Comparison of ENCODE assay signal across 1 cellular context in the genomic region with DNA sequence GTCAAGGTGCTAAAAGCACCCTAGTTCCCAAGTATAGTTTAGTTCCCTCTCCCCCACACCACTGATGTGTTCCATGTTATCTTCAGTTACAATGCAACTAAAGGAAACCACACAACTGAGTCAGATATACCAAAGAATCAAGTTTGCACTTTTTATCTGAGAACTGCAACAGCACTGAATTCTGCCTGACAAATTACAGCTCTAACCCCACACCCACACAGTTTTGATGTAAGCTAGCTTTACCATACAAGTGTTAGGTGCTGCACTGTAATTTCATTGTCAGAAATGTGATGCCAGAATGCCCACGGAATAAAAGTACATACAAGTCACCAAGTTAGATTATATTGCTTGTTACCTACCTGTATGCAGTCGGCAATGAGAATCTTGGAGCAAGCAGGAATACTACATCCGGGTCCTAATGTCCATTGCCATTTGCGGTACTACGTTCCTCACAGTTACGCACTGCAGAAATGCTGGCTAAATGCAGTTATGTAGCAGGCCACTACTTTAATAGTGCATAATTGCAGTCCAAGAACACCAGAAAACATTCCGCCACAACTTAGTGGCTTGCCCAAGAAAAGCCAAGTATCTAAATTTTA.
TF ChIP-seq lines count a peak whose summit lies in the region.

No MANE protein-coding gene starts in this region.

TF ChIP-seq in IMR-90, 13 proteins besides CTCF, POLR2A, EP300 and RAD21:
- TF ChIP-seq, protein P1, sequence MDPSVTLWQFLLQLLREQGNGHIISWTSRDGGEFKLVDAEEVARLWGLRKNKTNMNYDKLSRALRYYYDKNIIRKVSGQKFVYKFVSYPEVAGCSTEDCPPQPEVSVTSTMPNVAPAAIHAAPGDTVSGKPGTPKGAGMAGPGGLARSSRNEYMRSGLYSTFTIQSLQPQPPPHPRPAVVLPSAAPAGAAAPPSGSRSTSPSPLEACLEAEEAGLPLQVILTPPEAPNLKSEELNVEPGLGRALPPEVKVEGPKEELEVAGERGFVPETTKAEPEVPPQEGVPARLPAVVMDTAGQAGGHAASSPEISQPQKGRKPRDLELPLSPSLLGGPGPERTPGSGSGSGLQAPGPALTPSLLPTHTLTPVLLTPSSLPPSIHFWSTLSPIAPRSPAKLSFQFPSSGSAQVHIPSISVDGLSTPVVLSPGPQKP (IDR thresholded peaks at IDR 0.05; ENCODE audit: borderline replicate concordance, low read depth, low read length) = no peak
- no peak for TF ChIP-seq MAFK (IDR thresholded peaks at IDR 0.05; ENCODE audit: low read depth, low read length)
- no peak for TF ChIP-seq CHD1 (IDR thresholded peaks at IDR 0.05; ENCODE audit: low read depth, low read length)
- TF ChIP-seq CEBPB (IDR thresholded peaks at IDR 0.05; ENCODE audit: low read depth, low read length) = no peak
- no peak for TF ChIP-seq MAZ (IDR thresholded peaks at IDR 0.05; ENCODE audit: borderline replicate concordance, low read depth, low read length)
- no peak for TF ChIP-seq BHLHE40 (IDR thresholded peaks at IDR 0.05; ENCODE audit: low read depth, low read length)
- no peak for TF ChIP-seq RCOR1 (IDR thresholded peaks at IDR 0.05; ENCODE audit: insufficient replicate concordance, low read length)
